In the genomic region with DNA sequence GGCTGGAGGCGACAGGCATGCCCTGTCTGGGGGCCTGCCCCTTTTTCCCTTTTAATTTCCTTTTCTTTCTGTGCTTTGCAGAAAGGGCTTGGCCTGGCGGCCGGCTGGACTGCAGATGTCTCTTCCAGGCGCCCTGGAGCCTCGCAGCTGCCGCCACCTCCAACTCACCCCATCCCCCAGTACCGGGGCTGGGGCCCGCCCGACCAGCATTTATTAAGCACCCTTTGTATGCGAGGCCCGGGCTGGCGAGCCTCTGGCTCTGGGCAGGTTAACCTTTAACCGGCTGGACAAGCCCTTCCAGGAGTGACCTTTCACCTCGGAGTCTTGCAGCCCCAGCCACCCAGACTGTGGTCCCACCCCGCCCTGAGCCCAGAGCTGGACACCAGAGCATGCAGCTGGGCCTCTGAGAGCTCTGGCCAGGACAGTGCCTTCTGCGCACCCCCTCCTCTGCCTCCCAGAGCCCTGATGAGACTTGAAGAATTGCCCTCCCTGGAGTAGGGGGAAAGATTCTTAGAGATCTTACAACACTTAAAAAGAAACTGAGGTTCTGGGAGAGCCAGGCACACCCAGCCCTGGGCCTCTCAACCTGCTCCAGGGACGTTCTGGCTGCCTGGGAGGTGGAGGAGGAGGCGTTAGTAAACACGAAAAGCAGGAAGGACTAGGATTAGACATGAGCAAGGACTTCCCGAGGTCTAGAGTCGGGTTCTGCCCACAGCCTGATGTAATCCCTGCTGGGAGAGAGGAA, we compare ENCODE assay signal across 7 cellular contexts. TPM values are rescaled to one million over a fixed set of nuclear protein-coding genes. Genes with fewer than 3 reads are reported as not detected.
A peak's percentile ranks its signal among the peaks of the same experiment; 100 is the strongest.
DNase-seq lines count a peak whose midpoint lies in the region; TF ChIP-seq lines count a peak whose summit lies in the region.
"Had no signal": no experiment of that assay in that cellular context is flagged by ENCODE, and none has a peak within 500 bp of the region (broad histone marks: within the 10 kb centered on the region; RNA-seq: fewer than 3 reads in every experiment).

No MANE protein-coding gene starts in this region.

- peak overlapping the region; percentile 93 for H3K27ac ChIP-seq in left ventricle myocardium inferior (replicated peaks)
- H3K27ac ChIP-seq in tibial nerve = peak overlapping the region; percentile 39 to 93 (median 86)

- intact Hi-C loops in left ventricle myocardium inferior (cut with micrococcal nuclease) = no loop called here

- TF ChIP-seq CTCF in left ventricle myocardium inferior (IDR thresholded peaks at IDR 0.05; ENCODE audit: borderline replicate concordance) (no peak), tibial nerve (IDR thresholded peaks at IDR 0.05) (no peak)

- DNase-seq in Daoy (ENCODE audit: low read depth) = peak; percentile 61
- DNase-seq in left ventricle myocardium inferior = peak; percentile 49
- DNase-seq in tibial nerve (ENCODE audit: low spot score in 2 of 2) = peak in 1 of 2 donors; percentile 28
- DNase-seq in foreskin melanocyte = no peak
- no peak for DNase-seq in activated naive CD4-positive, alpha-beta T cell treated with Interleukin-2 at 50 U/mL for 16 hours

- no peaks in the 10 kb centered on the region for H3K9me3 ChIP-seq in left ventricle myocardium inferior (replicated peaks)
- H3K9me3 ChIP-seq in tibial nerve = no peaks in the 10 kb centered on the region

- TF ChIP-seq POLR2A in tibial nerve (IDR thresholded peaks at IDR 0.05) = no peak

- H3K4me3 ChIP-seq in left ventricle myocardium inferior (peak overlapping the region; percentile 91), tibial nerve (peak overlapping the region; percentile 52 to 76 (median 66))

- no peak for TF ChIP-seq EP300 in tibial nerve (IDR thresholded peaks at IDR 0.05)

- 9 to 15% methylated on average over 20 of the region's 21 CpGs for WGBS in tibial nerve, 2 donors

- H3K27me3 ChIP-seq in left ventricle myocardium inferior (ENCODE audit: low read depth) (no peaks in the 10 kb centered on the region), tibial nerve (no peaks in the 10 kb centered on the region)

- H3K4me1 ChIP-seq in left ventricle myocardium inferior (peaks cover 44% of the 10 kb centered on the region), tibial nerve (peaks cover 0 to 59% (median 34%) of the 10 kb centered on the region in 4 donors)

- H3K36me3 ChIP-seq in left ventricle myocardium inferior (no peaks in the 10 kb centered on the region), tibial nerve (no peaks in the 10 kb centered on the region)

TF ChIP-seq in PFSK-1, 5 proteins besides CTCF, POLR2A, EP300 and RAD21:
- no peak for TF ChIP-seq POLR2AphosphoS5 (IDR thresholded peaks at IDR 0.05; ENCODE audit: low read depth, low read length)
- TF ChIP-seq, protein P1, sequence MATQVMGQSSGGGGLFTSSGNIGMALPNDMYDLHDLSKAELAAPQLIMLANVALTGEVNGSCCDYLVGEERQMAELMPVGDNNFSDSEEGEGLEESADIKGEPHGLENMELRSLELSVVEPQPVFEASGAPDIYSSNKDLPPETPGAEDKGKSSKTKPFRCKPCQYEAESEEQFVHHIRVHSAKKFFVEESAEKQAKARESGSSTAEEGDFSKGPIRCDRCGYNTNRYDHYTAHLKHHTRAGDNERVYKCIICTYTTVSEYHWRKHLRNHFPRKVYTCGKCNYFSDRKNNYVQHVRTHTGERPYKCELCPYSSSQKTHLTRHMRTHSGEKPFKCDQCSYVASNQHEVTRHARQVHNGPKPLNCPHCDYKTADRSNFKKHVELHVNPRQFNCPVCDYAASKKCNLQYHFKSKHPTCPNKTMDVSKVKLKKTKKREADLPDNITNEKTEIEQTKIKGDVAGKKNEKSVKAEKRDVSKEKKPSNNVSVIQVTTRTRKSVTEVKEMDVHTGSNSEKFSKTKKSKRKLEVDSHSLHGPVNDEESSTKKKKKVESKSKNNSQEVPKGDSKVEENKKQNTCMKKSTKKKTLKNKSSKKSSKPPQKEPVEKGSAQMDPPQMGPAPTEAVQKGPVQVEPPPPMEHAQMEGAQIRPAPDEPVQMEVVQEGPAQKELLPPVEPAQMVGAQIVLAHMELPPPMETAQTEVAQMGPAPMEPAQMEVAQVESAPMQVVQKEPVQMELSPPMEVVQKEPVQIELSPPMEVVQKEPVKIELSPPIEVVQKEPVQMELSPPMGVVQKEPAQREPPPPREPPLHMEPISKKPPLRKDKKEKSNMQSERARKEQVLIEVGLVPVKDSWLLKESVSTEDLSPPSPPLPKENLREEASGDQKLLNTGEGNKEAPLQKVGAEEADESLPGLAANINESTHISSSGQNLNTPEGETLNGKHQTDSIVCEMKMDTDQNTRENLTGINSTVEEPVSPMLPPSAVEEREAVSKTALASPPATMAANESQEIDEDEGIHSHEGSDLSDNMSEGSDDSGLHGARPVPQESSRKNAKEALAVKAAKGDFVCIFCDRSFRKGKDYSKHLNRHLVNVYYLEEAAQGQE (IDR thresholded peaks at IDR 0.05; ENCODE audit: insufficient read depth in 1 of 2, low read depth in 2 of 2, low read length in 2 of 2) = no peak
- TF ChIP-seq SIN3A (IDR thresholded peaks at IDR 0.05; ENCODE audit: borderline replicate concordance, insufficient read depth, low read length) = 0 out of 2 replicates have a peak, but pooled peaks have one; percentile 5
- peak; percentile 28 for TF ChIP-seq FOXP2 (optimal IDR thresholded peaks at IDR 0.05; ENCODE audit: borderline replicate concordance, extremely low read depth, extremely low read length, insufficient read depth)
TF ChIP-seq in PFSK-1: peak in this region for 2.

RNA-seq across cellular contexts. Expression of a gene that starts 1.1 kb away (rescaled TPM):
- total RNA-seq in Daoy (2014; rRNA removed; shearing (Covaris generic)) = 44.5 and 51.8 TPM in 2 replicates
- 129 TPM for polyA plus RNA-seq in PFSK-1 (2012; ENCODE audit: insufficient read length, low read depth)
- 60.1 TPM for total RNA-seq in left ventricle myocardium inferior
- 10 to 100 TPM; 30.0 to 46.0 (median 39.5) TPM for total RNA-seq in tibial nerve

RNA-seq across cellular contexts. Expression of a gene that starts 17.7 kb away (rescaled TPM):
- not detected in 2 replicates for total RNA-seq in Daoy (2014; rRNA removed; shearing (Covaris generic))
- polyA plus RNA-seq in PFSK-1 (2012; ENCODE audit: insufficient read length, low read depth) = 0.93 TPM
- total RNA-seq in left ventricle myocardium inferior = 7.0 TPM
- total RNA-seq in tibial nerve = 10 to 100 TPM in 2 of 4 donors, 1 to 10 TPM in 2; 3.1 to 29.4 (median 17.5) TPM
- total RNA-seq: RPMI7951 had no signal

RNA-seq across cellular contexts. Expression of a gene that starts 20.4 kb away (rescaled TPM):
- total RNA-seq in Daoy (2014; rRNA removed; shearing (Covaris generic)) = 174 and 192 TPM in 2 replicates
- 113 TPM for polyA plus RNA-seq in PFSK-1 (2012; ENCODE audit: insufficient read length, low read depth)
- 72.7 TPM for total RNA-seq in left ventricle myocardium inferior
- 10 to 100 TPM; 60.0 to 72.0 (median 67.0) TPM for total RNA-seq in tibial nerve

RNA-seq across cellular contexts. Expression of a gene that starts 20.8 kb away (rescaled TPM):
- 0.18 and 1.6 TPM in 2 replicates for total RNA-seq in Daoy (2014; rRNA removed; shearing (Covaris generic))
- 21.1 TPM for polyA plus RNA-seq in PFSK-1 (2012; ENCODE audit: insufficient read length, low read depth)
- total RNA-seq in left ventricle myocardium inferior (21.2 TPM), tibial nerve (10 to 100 TPM in 1 of 4 donors, 1 to 10 TPM in 3; 3.3 to 30.0 (median 5.8) TPM)

RNA-seq across cellular contexts. Expression of a gene that starts 31.7 kb away (rescaled TPM):
- total RNA-seq in Daoy (2014; rRNA removed; shearing (Covaris generic)) = 25.5 and 33.5 TPM in 2 replicates
- polyA plus RNA-seq in PFSK-1 (2012; ENCODE audit: insufficient read length, low read depth) = 60.3 TPM
- total RNA-seq in left ventricle myocardium inferior = 27.5 TPM
- 10 to 100 TPM; 17.4 to 50.0 (median 28.0) TPM for total RNA-seq in tibial nerve

Comparison
In these comparisons a context has a peak if more than half of its experiments do, and no peak if none do; other contexts are left out.
1. DNase-seq: peak in Daoy (single experiment) and left ventricle myocardium inferior (single experiment); none in foreskin melanocyte (single experiment) and activated naive CD4-positive, alpha-beta T cell treated with Interleukin-2 at 50 U/mL for 16 hours (single experiment).